30 cellular contexts compared by ENCODE assay signal in the genomic region with DNA sequence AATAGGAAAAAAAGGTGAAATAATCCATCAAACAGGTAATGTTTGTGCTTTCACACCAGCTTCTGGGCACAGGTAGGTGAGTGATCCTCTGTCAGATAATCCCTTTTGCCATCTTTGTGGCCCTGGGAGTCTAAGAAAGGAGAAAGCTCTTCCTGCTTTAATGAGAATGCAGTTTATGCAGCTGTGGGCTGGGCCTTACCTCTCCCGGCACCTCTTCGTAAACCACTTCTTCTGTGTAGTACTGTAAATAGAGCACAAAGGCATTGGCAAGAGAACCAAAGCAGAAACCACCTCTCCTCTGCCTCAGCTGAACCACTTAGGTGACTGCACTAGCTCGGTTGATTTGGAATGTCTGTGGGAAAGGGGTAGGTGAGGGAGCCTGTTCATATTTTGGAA. TPM values are rescaled to one million over a fixed set of nuclear protein-coding genes. Genes with fewer than 3 reads are reported as not detected.
A peak's percentile ranks its signal among the peaks of the same experiment; 100 is the strongest.
DNase-seq lines count a peak whose midpoint lies in the region; ATAC-seq and TF ChIP-seq lines count a peak whose summit lies in the region.
"Had no signal": no experiment of that assay in that cellular context is flagged by ENCODE, and none has a peak within 500 bp of the region (broad histone marks: within the 10 kb centered on the region; RNA-seq: fewer than 3 reads in every experiment).

No MANE protein-coding gene starts in this region.

- no peak overlapping the region for H3K9ac ChIP-seq in neural progenitor cell
- H3K9ac ChIP-seq: BLaER1 had no signal

- intact Hi-C loops in spleen (cut with DNase I; ENCODE audit: low total_unique reads) = no loop called here
- intact Hi-C loops in aorta (cut with DNase I) = no loop called here

- peak overlapping the region; percentile 40 for H2AFZ ChIP-seq in neural progenitor cell (replicated peaks)

- no peak for TF ChIP-seq POLR2A in spleen (IDR thresholded peaks at IDR 0.05)

- H3K27ac Mint-ChIP-seq in neural progenitor cell = no peak overlapping the region
- H3K27ac Mint-ChIP-seq: activated naive CD8-positive, alpha-beta T cell treated with anti-CD3 and anti-CD28 coated beads, Interleukin-2, amount 10 ng/mL, durations not matched to agents 7 days and 5 days had no signal

- DNase-seq in DMS79 treated with DMSO at 0.1 percent for 48 hours (lab: John Stamatoyannopoulos, UW) (peak; percentile 82), cerebellar cortex (ENCODE audit: low spot score) (peak; percentile 6), neural progenitor cell (ENCODE audit: low spot score) (no peak), spleen (no peak), aorta (no peak)
- DNase-seq: activated CD4-positive, alpha-beta T cell treated with anti-CD3 and anti-CD28 coated beads, Interleukin-2, amount 50 U/mL, for 1 hour; activated CD4-positive, CD25-positive, alpha-beta regulatory T cell; activated gamma-delta T cell; activated naive CD8-positive, alpha-beta T cell treated with anti-CD3 and anti-CD28 coated beads, Interleukin-2, amount 10 ng/mL, durations not matched to agents 7 days and 5 days; activated T-cell treated with anti-CD3 and anti-CD28 coated beads, Interleukin-2, amount 50 U/mL, for 4 hours; caudate nucleus; effector memory CD8-positive, alpha-beta T cell; GOT3; IMR-90; islet precursor cell; left ventricle myocardium superior; midbrain; NCI-H1694; NCI-H2171; occipital lobe; PC-3; stimulated activated CD4-positive, alpha-beta T cell treated with anti-CD3 and anti-CD28 coated beads, Interleukin-15, amount 100 ng/mL, for 24 hours; stimulated activated CD4-positive, alpha-beta T cell treated with anti-CD3 and anti-CD28 coated beads, Interleukin-4, amount 100 ng/mL, for 4 hours; T-helper 1 cell; transverse colon had no signal

- H3K36me3 ChIP-seq in neural progenitor cell (no peaks in the 10 kb centered on the region), spleen (no peaks in the 10 kb centered on the region), aorta (ENCODE audit: control insufficient read depth in 1 of 2, insufficient read depth in 2 of 2, low read length in 1 of 2) (peaks cover 0 to 2% of the 10 kb centered on the region in 2 donors)
- H3K36me3 ChIP-seq: BLaER1, transverse colon had no signal

- TF ChIP-seq CTCF in neural progenitor cell (IDR thresholded peaks at IDR 0.05) (no peak), spleen (IDR thresholded peaks at IDR 0.05 in 8 of 11, conservative IDR thresholded peaks at IDR 0.05 in 3 of 11) (no peak)

- H3K79me2 ChIP-seq in neural progenitor cell (ENCODE audit: low read depth) = no peaks in the 10 kb centered on the region

- no peaks in the 10 kb centered on the region for H3F3A ChIP-seq in neural progenitor cell (ENCODE audit: low read depth)

- H3K36me3 Mint-ChIP-seq in neural progenitor cell = no peaks in the 10 kb centered on the region
- H3K36me3 Mint-ChIP-seq: activated naive CD8-positive, alpha-beta T cell treated with anti-CD3 and anti-CD28 coated beads, Interleukin-2, amount 10 ng/mL, durations not matched to agents 7 days and 5 days; naive thymus-derived CD8-positive, alpha-beta T cell had no signal

- no peaks in the 10 kb centered on the region for H3K27me3 ChIP-seq in neural progenitor cell
- H3K27me3 ChIP-seq in spleen (replicated peaks in 1 of 7) = no peaks in the 10 kb centered on the region
- no peaks in the 10 kb centered on the region for H3K27me3 ChIP-seq in aorta (ENCODE audit: control insufficient read depth in 1 of 2, insufficient read depth in 2 of 2, low read length in 1 of 2)
- H3K27me3 ChIP-seq: BLaER1, transverse colon had no signal

- no peak overlapping the region for H3K4me3 Mint-ChIP-seq in neural progenitor cell
- H3K4me3 Mint-ChIP-seq: activated naive CD8-positive, alpha-beta T cell treated with anti-CD3 and anti-CD28 coated beads, Interleukin-2, amount 10 ng/mL, durations not matched to agents 7 days and 5 days; activated T-cell treated with anti-CD3 and anti-CD28 coated beads, Interleukin-2, amount 50 U/mL, for 4 hours; effector memory CD8-positive, alpha-beta T cell; naive thymus-derived CD8-positive, alpha-beta T cell had no signal

- H3K4me2 ChIP-seq in neural progenitor cell = no peak overlapping the region
- H3K4me2 ChIP-seq: BLaER1 had no signal

- H3K4me1 Mint-ChIP-seq in neural progenitor cell = peaks cover 6% of the 10 kb centered on the region
- H3K4me1 Mint-ChIP-seq: activated naive CD8-positive, alpha-beta T cell treated with anti-CD3 and anti-CD28 coated beads, Interleukin-2, amount 10 ng/mL, durations not matched to agents 7 days and 5 days had no signal

- H4K20me1 ChIP-seq in neural progenitor cell (ENCODE audit: low read depth) = no peaks in the 10 kb centered on the region
- H4K20me1 ChIP-seq: BLaER1 had no signal

- H3K27ac ChIP-seq in neural progenitor cell (no peak overlapping the region), spleen (peak overlapping the region in 1 of 8 donors; percentile 45), aorta (ENCODE audit: low read depth in 1 of 2, low read length in 2 of 2) (no peak overlapping the region)
- H3K27ac ChIP-seq: BLaER1, transverse colon had no signal

- H3K9me3 ChIP-seq in neural progenitor cell (ENCODE audit: low read depth) (no peaks in the 10 kb centered on the region), spleen (no peaks in the 10 kb centered on the region), aorta (ENCODE audit: control insufficient read depth, low read length) (no peaks in the 10 kb centered on the region)
- H3K9me3 ChIP-seq: BLaER1, transverse colon had no signal

- H3K9me3 Mint-ChIP-seq in neural progenitor cell = no peaks in the 10 kb centered on the region
- H3K9me3 Mint-ChIP-seq: activated naive CD8-positive, alpha-beta T cell treated with anti-CD3 and anti-CD28 coated beads, Interleukin-2, amount 10 ng/mL, durations not matched to agents 7 days and 5 days; activated T-cell treated with anti-CD3 and anti-CD28 coated beads, Interleukin-2, amount 50 U/mL, for 4 hours; effector memory CD8-positive, alpha-beta T cell; naive thymus-derived CD8-positive, alpha-beta T cell had no signal

- WGBS in spleen, 5 donors = 70 to 89% (median 81%) methylated on average over 3 of the region's 3 CpGs
- WGBS in aorta, 2 donors = 91 to 97% methylated on average over 3 of the region's 3 CpGs

- peaks cover 8% of the 10 kb centered on the region for H3K4me1 ChIP-seq in neural progenitor cell
- H3K4me1 ChIP-seq in spleen = peaks cover 0 to 23% (median 0%) of the 10 kb centered on the region in 6 donors
- H3K4me1 ChIP-seq in aorta (ENCODE audit: control insufficient read depth in 1 of 2, insufficient read depth in 2 of 2, low read length in 2 of 2) = peaks cover 0 to 4% of the 10 kb centered on the region in 2 donors
- H3K4me1 ChIP-seq: BLaER1, transverse colon had no signal

- peak; percentile 26 for ATAC-seq in HG03354 (IDR thresholded peaks at IDR 0.05; ENCODE audit: poor library complexity, severe bottlenecking, unreplicated experiment)
- no peak for ATAC-seq in GM21515 (IDR thresholded peaks at IDR 0.05; ENCODE audit: unreplicated experiment)
- ATAC-seq in aorta (ENCODE audit: low FRiP score) = no peak
- ATAC-seq in GM21529 (IDR thresholded peaks at IDR 0.05; ENCODE audit: unreplicated experiment) = no peak
- ATAC-seq: activated T-cell treated with anti-CD3 and anti-CD28 coated beads, Interleukin-2, amount 50 U/mL, for 4 hours; effector memory CD8-positive, alpha-beta T cell; left ventricle myocardium superior; naive thymus-derived CD8-positive, alpha-beta T cell; PC-3 had no signal

- H3K4me3 ChIP-seq in neural progenitor cell (no peak overlapping the region), spleen (no peak overlapping the region), aorta (ENCODE audit: low read length in 2 of 2) (no peak overlapping the region)
- H3K4me3 ChIP-seq: BLaER1, transverse colon had no signal

- peaks cover 4% of the 10 kb centered on the region for H3K27me3 Mint-ChIP-seq in neural progenitor cell (ENCODE audit: insufficient read depth, low read depth)
- H3K27me3 Mint-ChIP-seq: activated naive CD8-positive, alpha-beta T cell treated with anti-CD3 and anti-CD28 coated beads, Interleukin-2, amount 10 ng/mL, durations not matched to agents 7 days and 5 days had no signal

RNA-seq across cellular contexts. Expression of gene NEB, which starts 4.9 kb away (rescaled TPM):
- 0.49 and 0.53 TPM in 2 replicates for total RNA-seq in neural progenitor cell (ENCODE audit: low replicate concordance)
- total RNA-seq in spleen = 1 to 10 TPM; 1.2 to 6.2 (median 2.5) TPM
- polyA plus RNA-seq in spleen = 1 to 10 TPM in 2 of 3 donors, under 1 TPM in 1; 0.96 to 3.2 (median 1.5) TPM
- total RNA-seq in aorta = 1 to 10 TPM; 1.6 to 3.1 TPM
- 1 to 10 TPM; 2.2 to 2.9 TPM for polyA plus RNA-seq in aorta
- polyA plus RNA-seq: IMR-90 had no signal

Comparison
In these comparisons a context has a peak if more than half of its experiments do, and no peak if none do; other contexts are left out.
1. DNase-seq: peak in DMS79 treated with DMSO at 0.1 percent for 48 hours (single experiment) and cerebellar cortex (single experiment); none in neural progenitor cell (single experiment), spleen (single experiment) and aorta (0 of 2).